ENCODE assay signal across 1 cellular context in genomic region chr17:79966681-79967080, GRCh38.
TF ChIP-seq lines count a peak whose summit lies in the region.

No MANE protein-coding gene starts in this region.

TF ChIP-seq in WTC11, 78 proteins besides CTCF, POLR2A, EP300 and RAD21 (continued from another document):
- TF ChIP-seq STAT6 (CRISPR knock-in tag; conservative IDR thresholded peaks at IDR 0.05; ENCODE audit: low read depth) (no peak), ATF1 (CRISPR knock-in tag; IDR thresholded peaks at IDR 0.05) (no peak), MYBL2 (CRISPR knock-in tag; IDR thresholded peaks at IDR 0.05) (no peak), RELA (CRISPR knock-in tag; IDR thresholded peaks at IDR 0.05; ENCODE audit: borderline replicate concordance) (no peak), NFE2L1 (CRISPR knock-in tag; IDR thresholded peaks at IDR 0.05) (no peak), AFF4 (CRISPR knock-in tag; IDR thresholded peaks at IDR 0.05; ENCODE audit: borderline replicate concordance) (no peak), NFATC4 (CRISPR knock-in tag; IDR thresholded peaks at IDR 0.05) (no peak)
